ENCODE assay signal across 11 cellular contexts in the genomic region with DNA sequence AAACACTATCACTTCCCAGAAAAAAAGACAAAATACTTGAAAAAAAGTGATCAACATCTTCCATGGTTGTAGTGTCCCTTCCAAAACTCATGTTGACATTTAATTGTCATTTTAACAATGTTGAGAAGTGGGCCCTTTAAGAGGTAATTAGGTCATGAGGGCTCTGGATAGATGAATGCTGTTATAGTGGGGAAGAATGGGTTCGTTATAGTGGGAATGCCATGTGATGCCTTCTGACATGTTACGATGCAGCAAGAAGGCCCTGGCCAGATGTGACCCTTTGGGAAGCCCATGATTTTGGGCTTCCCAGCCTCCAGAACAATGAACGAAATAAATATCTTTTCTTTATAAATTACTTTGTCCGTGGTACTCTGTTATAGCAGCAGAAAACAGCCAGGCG. TPM values are rescaled to one million over a fixed set of nuclear protein-coding genes. Genes with fewer than 3 reads are reported as not detected.
"Had no signal": no experiment of that assay in that cellular context is flagged by ENCODE, and none has a peak within 500 bp of the region (broad histone marks: within the 10 kb centered on the region; RNA-seq: fewer than 3 reads in every experiment).

No MANE protein-coding gene starts in this region.

- H3K36me3 ChIP-seq: HAP-1 had no signal

- DNase-seq: GM23248, GOT3, H7, H9, HCEC 1CT, HFFc6 had no signal

- H3K27ac ChIP-seq: GM23248 had no signal

- ATAC-seq: GM23338, HCT116 had no signal

- H3K9me3 ChIP-seq: HAP-1 had no signal

- H3K4me3 ChIP-seq: GM23248, GM23338, HAP-1 had no signal

RNA-seq across cellular contexts. Expression of a gene that starts 4.0 kb away (rescaled TPM):
- total RNA-seq: GM23248, GM23338, H1, H4, H7, H9 had no signal
- polyA plus RNA-seq: GM23248, GM23338, H1 had no signal

RNA-seq across cellular contexts. Expression of a gene that starts 39.0 kb away (rescaled TPM):
- polyA plus RNA-seq: GM23248 had no signal
